In the genomic region with DNA sequence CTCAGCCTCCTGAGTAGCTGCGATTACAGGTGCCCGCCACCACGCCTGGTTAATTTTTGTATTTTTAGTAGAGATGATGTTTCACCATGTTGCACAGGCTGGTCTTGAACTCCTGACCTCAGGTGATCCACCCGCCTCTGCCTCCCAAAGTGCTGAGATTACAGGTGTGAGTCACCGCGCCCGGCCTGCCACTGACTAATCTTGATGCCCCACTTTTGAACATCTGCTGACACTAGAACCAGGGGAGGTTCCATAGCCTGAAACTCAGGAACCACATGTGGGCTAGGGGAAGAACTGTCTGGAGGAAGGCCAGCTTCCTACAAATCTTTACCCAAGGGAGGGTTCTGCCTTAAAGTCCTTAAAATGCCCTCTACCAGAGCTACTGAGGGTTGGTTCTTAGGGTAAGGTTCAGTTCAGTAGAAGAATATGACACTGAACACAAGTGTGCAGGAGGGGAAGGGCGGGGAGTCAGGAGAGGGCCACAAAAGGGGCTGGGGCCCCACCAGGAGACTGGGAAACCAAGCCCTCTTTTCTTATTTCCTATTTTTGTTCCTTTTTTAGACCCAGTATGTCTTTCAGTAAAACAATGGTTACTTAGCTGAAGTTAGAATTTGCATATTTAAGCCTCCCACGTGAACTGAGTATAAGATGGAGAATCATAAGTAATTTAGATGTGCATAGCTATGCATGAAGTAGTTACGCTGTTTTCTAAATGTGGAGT, we compare ENCODE assay signal across 13 cellular contexts. TPM values are rescaled to one million over a fixed set of nuclear protein-coding genes. Genes with fewer than 3 reads are reported as not detected.
DNase-seq lines count a peak whose midpoint lies in the region; ATAC-seq and TF ChIP-seq lines count a peak whose summit lies in the region.
"Had no signal": no experiment of that assay in that cellular context is flagged by ENCODE, and none has a peak within 500 bp of the region (broad histone marks: within the 10 kb centered on the region; RNA-seq: fewer than 3 reads in every experiment).

No MANE protein-coding gene starts in this region.

- DNase-seq in activated naive CD4-positive, alpha-beta T cell treated with anti-CD3 and anti-CD28 coated beads for 36 hours: peak; percentile 20
- no peak for DNase-seq in activated naive CD4-positive, alpha-beta T cell (lab: John Stamatoyannopoulos, UW)
- DNase-seq in activated T-cell treated with anti-CD3 and anti-CD28 coated beads, Interleukin-2, amount 50 U/mL, for 72 hours: peak; percentile 16 to 19
- no peak for DNase-seq in omental fat pad (ENCODE audit: low spot score)
- DNase-seq in mucosa of gallbladder (ENCODE audit: low spot score): no peak
- no peak for DNase-seq in posterior cingulate gyrus
- no peak for DNase-seq in naive thymus-derived CD8-positive, alpha-beta T cell
- DNase-seq: mucosa of descending colon, NCI-H187 had no signal

- CTCF ChIA-PET in activated naive CD4-positive, alpha-beta T cell treated with anti-CD3 and anti-CD28 coated beads for 36 hours (lab: Charles Lee): no interaction called here

- no peaks in the 10 kb centered on the region for H3K9me3 Mint-ChIP-seq in activated naive CD4-positive, alpha-beta T cell treated with anti-CD3 and anti-CD28 coated beads for 36 hours
- H3K9me3 Mint-ChIP-seq in activated T-cell treated with anti-CD3 and anti-CD28 coated beads, Interleukin-2, amount 50 U/mL, for 72 hours: no peaks in the 10 kb centered on the region
- no peaks in the 10 kb centered on the region for H3K9me3 Mint-ChIP-seq in naive thymus-derived CD8-positive, alpha-beta T cell
- H3K9me3 Mint-ChIP-seq: activated T-helper 2 cell treated with anti-CD3 and anti-CD28 coated beads, Interferon-gamma antibody, Interleukin-2, Interleukin-4, amounts not matched to agents 10 μg/mL and 5 μg/mL and 100 μg/mL, durations not matched to agents 14 hours and 24 hours and 36 hours; GM23338; IgD-negative memory B cell had no signal

- no peak overlapping the region for H3K4me3 Mint-ChIP-seq in activated naive CD4-positive, alpha-beta T cell treated with anti-CD3 and anti-CD28 coated beads for 36 hours
- no peak overlapping the region for H3K4me3 Mint-ChIP-seq in activated T-cell treated with anti-CD3 and anti-CD28 coated beads, Interleukin-2, amount 50 U/mL, for 72 hours
- no peak overlapping the region for H3K4me3 Mint-ChIP-seq in naive thymus-derived CD8-positive, alpha-beta T cell
- H3K4me3 Mint-ChIP-seq: GM23338 had no signal

- TF ChIP-seq CTCF in omental fat pad (IDR thresholded peaks at IDR 0.05): no peak

- peaks cover 30% of the 10 kb centered on the region for H3K27me3 Mint-ChIP-seq in activated naive CD4-positive, alpha-beta T cell treated with anti-CD3 and anti-CD28 coated beads for 36 hours (ENCODE audit: low read depth)
- peaks cover 51% of the 10 kb centered on the region for H3K27me3 Mint-ChIP-seq in activated T-cell treated with anti-CD3 and anti-CD28 coated beads, Interleukin-2, amount 50 U/mL, for 72 hours (ENCODE audit: low read depth)
- H3K27me3 Mint-ChIP-seq in naive thymus-derived CD8-positive, alpha-beta T cell: peaks cover 11 to 34% (median 27%) of the 10 kb centered on the region in 5 donors
- H3K27me3 Mint-ChIP-seq: IgD-negative memory B cell had no signal

- POLR2A ChIA-PET in naive thymus-derived CD8-positive, alpha-beta T cell (lab: Charles Lee): no interaction called here

- peaks cover 3% of the 10 kb centered on the region for H3K4me1 Mint-ChIP-seq in activated naive CD4-positive, alpha-beta T cell treated with anti-CD3 and anti-CD28 coated beads for 36 hours (ENCODE audit: low read depth)
- peaks cover 13% of the 10 kb centered on the region for H3K4me1 Mint-ChIP-seq in activated T-cell treated with anti-CD3 and anti-CD28 coated beads, Interleukin-2, amount 50 U/mL, for 72 hours (ENCODE audit: low read depth)
- H3K4me1 Mint-ChIP-seq in naive thymus-derived CD8-positive, alpha-beta T cell: peaks cover 0 to 8% (median 0%) of the 10 kb centered on the region in 4 donors

- ATAC-seq in HG02610 (IDR thresholded peaks at IDR 0.05; ENCODE audit: unreplicated experiment): peak; percentile 48
- peak in 1 of 2 donors; percentile 70 for ATAC-seq in activated T-cell treated with anti-CD3 and anti-CD28 coated beads, Interleukin-2, amount 50 U/mL, for 72 hours (replicated peaks in 1 of 2)
- peak; percentile 15 for ATAC-seq in omental fat pad (ENCODE audit: low FRiP score)
- ATAC-seq in naive thymus-derived CD8-positive, alpha-beta T cell: no peak
- ATAC-seq: GM23338, mucosa of descending colon had no signal

- no peak overlapping the region for H3K27ac Mint-ChIP-seq in activated naive CD4-positive, alpha-beta T cell treated with anti-CD3 and anti-CD28 coated beads for 36 hours
- no peak overlapping the region for H3K27ac Mint-ChIP-seq in activated T-cell treated with anti-CD3 and anti-CD28 coated beads, Interleukin-2, amount 50 U/mL, for 72 hours
- H3K27ac Mint-ChIP-seq in naive thymus-derived CD8-positive, alpha-beta T cell: no peak overlapping the region
- H3K27ac Mint-ChIP-seq: activated T-helper 2 cell treated with anti-CD3 and anti-CD28 coated beads, Interferon-gamma antibody, Interleukin-2, Interleukin-4, amounts not matched to agents 10 μg/mL and 5 μg/mL and 100 μg/mL, durations not matched to agents 14 hours and 24 hours and 36 hours; GM23338; IgD-negative memory B cell had no signal

- intact Hi-C loops in activated naive CD4-positive, alpha-beta T cell treated with anti-CD3 and anti-CD28 coated beads for 36 hours (cut with micrococcal nuclease): no loop called here
- intact Hi-C loops in posterior cingulate gyrus (cut with DNase I): no loop called here

- no peaks in the 10 kb centered on the region for H3K36me3 Mint-ChIP-seq in activated naive CD4-positive, alpha-beta T cell treated with anti-CD3 and anti-CD28 coated beads for 36 hours (ENCODE audit: low read depth)
- no peaks in the 10 kb centered on the region for H3K36me3 Mint-ChIP-seq in activated T-cell treated with anti-CD3 and anti-CD28 coated beads, Interleukin-2, amount 50 U/mL, for 72 hours (ENCODE audit: insufficient read depth in 2 of 2)
- no peaks in the 10 kb centered on the region for H3K36me3 Mint-ChIP-seq in naive thymus-derived CD8-positive, alpha-beta T cell
- H3K36me3 Mint-ChIP-seq: IgD-negative memory B cell had no signal

RNA-seq across cellular contexts. Expression of gene RAB31, which starts 6.3 kb away (rescaled TPM):
- under 1 TPM; 0.38 to 0.89 TPM for total RNA-seq in activated naive CD4-positive, alpha-beta T cell treated with anti-CD3 and anti-CD28 coated beads for 36 hours
- under 1 TPM; 0.42 to 0.82 TPM for total RNA-seq in activated T-cell treated with anti-CD3 and anti-CD28 coated beads, Interleukin-2, amount 50 U/mL, for 72 hours
- total RNA-seq in omental fat pad (10 to 100 TPM; 51.1 to 79.3 (median 67.9) TPM), mucosa of gallbladder (30.3 TPM)
- 1 to 10 TPM; 1.2 to 2.2 TPM for total RNA-seq in naive thymus-derived CD8-positive, alpha-beta T cell
- polyA plus RNA-seq in naive thymus-derived CD8-positive, alpha-beta T cell: 1 to 10 TPM in 2 of 3 donors, under 1 TPM in 1; 0.74 to 1.4 (median 1.3) TPM

Comparison
In these comparisons a context has a peak if more than half of its experiments do, and no peak if none do; other contexts are left out.
1. DNase-seq: peak in activated naive CD4-positive, alpha-beta T cell treated with anti-CD3 and anti-CD28 coated beads for 36 hours (single experiment) and activated T-cell treated with anti-CD3 and anti-CD28 coated beads, Interleukin-2, amount 50 U/mL, for 72 hours (2 of 2); none in activated naive CD4-positive, alpha-beta T cell (0 of 4), omental fat pad (single experiment), mucosa of gallbladder (single experiment), posterior cingulate gyrus (0 of 10) and naive thymus-derived CD8-positive, alpha-beta T cell (0 of 10).
2. ATAC-seq: peak in HG02610 (single experiment) and omental fat pad (single experiment); none in naive thymus-derived CD8-positive, alpha-beta T cell (0 of 2).